In genomic region chr11:122337241-122338176, GRCh38 we compare ENCODE assay signal across 2 cellular contexts.
TF ChIP-seq lines count a peak whose summit lies in the region.

No MANE protein-coding gene starts in this region.

TF ChIP-seq in endothelial cell of umbilical vein, 7 proteins besides CTCF, POLR2A, EP300 and RAD21 (continued from another document):
- TF ChIP-seq POLR2AphosphoS5 (IDR thresholded peaks at IDR 0.05; ENCODE audit: insufficient read depth, low read depth, low read length) (no peak), MYC (IDR thresholded peaks at IDR 0.05; ENCODE audit: low read depth, low read length) (no peak), JUN (IDR thresholded peaks at IDR 0.05; ENCODE audit: borderline replicate concordance, insufficient read depth, insufficient read length, low read depth) (no peak)

TF ChIP-seq in WTC11, 78 proteins besides CTCF, POLR2A, EP300 and RAD21 (continued from another document):
- TF ChIP-seq PREB (CRISPR knock-in tag; IDR thresholded peaks at IDR 0.05; ENCODE audit: borderline replicate concordance) (no peak), RELA (CRISPR knock-in tag; IDR thresholded peaks at IDR 0.05; ENCODE audit: borderline replicate concordance) (no peak), STAT6 (CRISPR knock-in tag; conservative IDR thresholded peaks at IDR 0.05; ENCODE audit: low read depth) (no peak), KAT7 (CRISPR knock-in tag; IDR thresholded peaks at IDR 0.05; ENCODE audit: borderline replicate concordance) (no peak), SMAD4 (CRISPR knock-in tag; IDR thresholded peaks at IDR 0.05) (no peak), E2F4 (CRISPR knock-in tag; IDR thresholded peaks at IDR 0.05; ENCODE audit: borderline replicate concordance, low read depth) (no peak), E2F5 (CRISPR knock-in tag; IDR thresholded peaks at IDR 0.05) (no peak)
